8 cellular contexts compared by ENCODE assay signal in the genomic region with DNA sequence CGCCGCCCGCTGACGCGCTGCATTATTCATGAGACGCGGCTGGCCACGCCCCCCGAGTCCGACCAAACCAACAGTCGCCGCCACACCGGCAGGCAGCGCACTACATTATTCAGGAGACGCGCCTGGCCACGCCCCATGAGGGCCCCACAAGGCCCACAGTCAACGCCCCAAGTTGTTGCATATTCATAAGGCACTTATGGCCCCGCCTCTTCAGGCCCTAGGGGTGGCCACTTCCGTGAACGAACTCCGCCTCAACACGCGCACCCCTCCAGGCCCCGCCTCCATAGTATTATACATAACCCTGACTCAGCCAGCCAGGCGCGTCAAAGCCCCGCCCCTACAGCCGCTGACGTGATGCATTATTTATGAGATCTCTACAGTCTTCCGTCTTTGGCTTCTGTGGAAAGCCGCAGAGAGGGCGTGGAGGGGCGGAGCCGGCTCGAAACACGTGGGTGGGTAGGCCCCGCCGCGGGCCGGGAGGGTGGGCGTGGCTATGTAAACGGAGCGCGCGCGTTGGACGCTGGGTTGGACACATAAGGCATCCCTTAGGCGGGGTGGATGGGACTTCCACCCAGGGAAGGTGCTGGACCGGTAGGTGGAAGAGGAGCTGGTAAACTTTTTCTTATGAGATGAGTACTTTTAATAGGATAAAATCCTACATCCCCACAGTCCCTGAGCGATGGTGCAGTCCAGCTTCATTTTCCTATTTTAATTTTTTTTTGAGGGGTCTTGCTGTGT. TPM values are rescaled to one million over a fixed set of nuclear protein-coding genes. Genes with fewer than 3 reads are reported as not detected.
A peak's percentile ranks its signal among the peaks of the same experiment; 100 is the strongest.
DNase-seq lines count a peak whose midpoint lies in the region; ATAC-seq, FAIRE-seq and TF ChIP-seq lines count a peak whose summit lies in the region.

No MANE protein-coding gene starts in this region.

- H4K20me1 ChIP-seq in keratinocyte (ENCODE audit: control insufficient read depth, extremely low read depth, insufficient read depth, low read length) = peaks cover 2% of the 10 kb centered on the region

- no peaks in the 10 kb centered on the region for H3K27me3 ChIP-seq in keratinocyte (ENCODE audit: control insufficient read depth, extremely low read depth, insufficient read depth, low read length)

- peak; percentile 79 for ATAC-seq in GM19043 (IDR thresholded peaks at IDR 0.05; ENCODE audit: low read depth, unreplicated experiment)
- peak; percentile 85 for ATAC-seq in HG03354 (IDR thresholded peaks at IDR 0.05; ENCODE audit: poor library complexity, severe bottlenecking, unreplicated experiment)
- peak; percentile 87 to 92 for ATAC-seq in activated CD4-positive, CD25-positive, alpha-beta regulatory T cell treated with anti-CD3 and anti-CD28 coated beads, Interleukin-2, amount 50 U/mL, for 24 hours

- peak overlapping the region; percentile 96 for H3K9ac ChIP-seq in keratinocyte (ENCODE audit: control insufficient read depth, extremely low read depth, insufficient read depth, low read length)

- no peaks in the 10 kb centered on the region for H3K9me1 ChIP-seq in keratinocyte (ENCODE audit: control insufficient read depth, extremely low read depth, insufficient read depth, low read length)

- dilution Hi-C loops in keratinocyte (cut with MboI; ENCODE audit: extremely low pct_ligation_motif_present, low sequenced_read_pairs) = no loop called here

- H3K4me2 ChIP-seq in keratinocyte (ENCODE audit: control insufficient read depth, extremely low read depth, insufficient read depth, low read depth, low read length) = peak overlapping the region; percentile 66

- H2AFZ ChIP-seq in keratinocyte (ENCODE audit: control insufficient read depth, low read length) = peak overlapping the region; percentile 51

- H3K4me1 ChIP-seq in keratinocyte (ENCODE audit: control insufficient read depth, extremely low read depth, insufficient read depth, low read length) = peaks cover 30% of the 10 kb centered on the region

- H3K4me3 ChIP-seq in AG10803 (ENCODE audit: low read length) = peak overlapping the region; percentile 98
- H3K4me3 ChIP-seq in keratinocyte (ENCODE audit: control insufficient read depth in 2 of 3, extremely low read depth in 1 of 3, insufficient read depth in 2 of 3, low read depth in 1 of 3, low read length in 3 of 3) = peak overlapping the region in 2 of 3 experiments; percentile 86 to 100

- H3K27ac ChIP-seq in keratinocyte (ENCODE audit: control insufficient read depth, insufficient read depth, low read length) = peak overlapping the region; percentile 81

- peaks cover 44% of the 10 kb centered on the region for H3K79me2 ChIP-seq in keratinocyte (ENCODE audit: control insufficient read depth, insufficient read depth, low read length)

- FAIRE-seq in keratinocyte (lab: Jason Lieb, UNC) = peak; percentile 79

- DNase-seq in AG10803 (ENCODE audit: low read depth) (peak; percentile 100), NCI-H446 (lab: John Stamatoyannopoulos, UW) (peak; percentile 100), cerebellum (ENCODE audit: low spot score) (peak; percentile 99), keratinocyte (ENCODE audit: low read depth, low spot score) (peak; percentile 99)
- DNase-seq in stimulated activated CD4-positive, alpha-beta T cell treated with anti-CD3 and anti-CD28 coated beads, Interleukin-15, amount 100 ng/mL, for 1 hour (ENCODE audit: low read depth in 1 of 2, low spot score in 1 of 2) = peak; percentile 100

- no peaks in the 10 kb centered on the region for H3K9me3 ChIP-seq in keratinocyte (ENCODE audit: control insufficient read depth, low read depth, low read length)

- TF ChIP-seq CTCF in AG10803 (conservative IDR thresholded peaks at IDR 0.05; ENCODE audit: low read length) = peak; percentile 28
- peak in 1 of 3 experiments; percentile 20 for TF ChIP-seq CTCF in keratinocyte (optimal IDR thresholded peaks at IDR 0.05 in 1 of 3, IDR thresholded peaks at IDR 0.05 in 1 of 3, conservative IDR thresholded peaks at IDR 0.05 in 1 of 3; ENCODE audit: extremely low read depth in 1 of 3, insufficient read depth in 2 of 3, low read length in 3 of 3)

- peaks cover 0 to 3% of the 10 kb centered on the region in 2 experiments for H3K36me3 ChIP-seq in keratinocyte (ENCODE audit: control insufficient read depth in 2 of 2, extremely low read depth in 1 of 2, insufficient read depth in 2 of 2, low read length in 2 of 2)

RNA-seq across cellular contexts. Expression of a gene that starts 0.4 kb away (rescaled TPM):
- 7.2 TPM for total RNA-seq in cerebellum
- polyA plus RNA-seq in keratinocyte = 4.4 to 8.3 TPM (median 6.8 TPM) in 3 replicates
- polyA plus RNA-seq in keratinocyte (2011; ENCODE audit: low read depth) = 8.1 TPM
- polyA plus RNA-seq in keratinocyte (2011; cell fraction: cytosol; rRNA removed) = 2.9 and 7.0 TPM in 2 replicates
- 12.9 and 16.9 TPM in 2 replicates for polyA plus RNA-seq in keratinocyte (2011; cell fraction: nucleus; rRNA removed)
- polyA plus RNA-seq in keratinocyte (2012; ENCODE audit: low replicate concordance) = 10.4 and 11.5 TPM in 2 replicates
- 6.4 to 31.5 TPM (median 7.2 TPM) in 3 replicates for polyA minus RNA-seq in keratinocyte
- polyA minus RNA-seq in keratinocyte (2011; cell fraction: cytosol; rRNA and poly(A)+ RNA removed) = 16.9 TPM
- polyA minus RNA-seq in keratinocyte (2011; cell fraction: nucleus; rRNA and poly(A)+ RNA removed) = 18.4 and 19.1 TPM in 2 replicates

RNA-seq across cellular contexts. Expression of a gene that starts 21.1 kb away (rescaled TPM):
- 81.4 TPM for total RNA-seq in cerebellum
- polyA plus RNA-seq in keratinocyte = 115 to 222 TPM (median 150 TPM) in 3 replicates
- polyA plus RNA-seq in keratinocyte (2011; ENCODE audit: low read depth) = 127 TPM
- polyA plus RNA-seq in keratinocyte (2011; cell fraction: cytosol; rRNA removed) = 120 and 306 TPM in 2 replicates
- 105 and 149 TPM in 2 replicates for polyA plus RNA-seq in keratinocyte (2011; cell fraction: nucleus; rRNA removed)
- 186 and 236 TPM in 2 replicates for polyA plus RNA-seq in keratinocyte (2012; ENCODE audit: low replicate concordance)
- 83.9 to 177 TPM (median 171 TPM) in 3 replicates for polyA minus RNA-seq in keratinocyte
- polyA minus RNA-seq in keratinocyte (2011; cell fraction: cytosol; rRNA and poly(A)+ RNA removed) = 500 TPM
- polyA minus RNA-seq in keratinocyte (2011; cell fraction: nucleus; rRNA and poly(A)+ RNA removed) = 70.7 and 90.7 TPM in 2 replicates

RNA-seq across cellular contexts. Expression of a gene that starts 35.4 kb away (rescaled TPM):
- 23.6 TPM for total RNA-seq in cerebellum
- polyA plus RNA-seq in keratinocyte = 94.6 to 129 TPM (median 119 TPM) in 3 replicates
- 40.3 TPM for polyA plus RNA-seq in keratinocyte (2011; ENCODE audit: low read depth)
- 110 and 173 TPM in 2 replicates for polyA plus RNA-seq in keratinocyte (2011; cell fraction: cytosol; rRNA removed)
- 65.5 and 87.8 TPM in 2 replicates for polyA plus RNA-seq in keratinocyte (2011; cell fraction: nucleus; rRNA removed)
- polyA plus RNA-seq in keratinocyte (2012; ENCODE audit: low replicate concordance) = 62.9 and 123 TPM in 2 replicates
- 99.7 to 166 TPM (median 102 TPM) in 3 replicates for polyA minus RNA-seq in keratinocyte
- 137 TPM for polyA minus RNA-seq in keratinocyte (2011; cell fraction: cytosol; rRNA and poly(A)+ RNA removed)
- polyA minus RNA-seq in keratinocyte (2011; cell fraction: nucleus; rRNA and poly(A)+ RNA removed) = 18.9 and 20.4 TPM in 2 replicates

RNA-seq across cellular contexts. Expression of a gene that starts 49.4 kb away (rescaled TPM):
- total RNA-seq in cerebellum = 435 TPM
- 1,376 to 2,465 TPM (median 1,831 TPM) in 3 replicates for polyA plus RNA-seq in keratinocyte
- 216 TPM for polyA plus RNA-seq in keratinocyte (2011; ENCODE audit: low read depth)
- polyA plus RNA-seq in keratinocyte (2011; cell fraction: cytosol; rRNA removed) = 2,363 and 2,845 TPM in 2 replicates
- 509 and 673 TPM in 2 replicates for polyA plus RNA-seq in keratinocyte (2011; cell fraction: nucleus; rRNA removed)
- 2,069 and 2,114 TPM in 2 replicates for polyA plus RNA-seq in keratinocyte (2012; ENCODE audit: low replicate concordance)
- polyA minus RNA-seq in keratinocyte = 1,899 to 3,393 TPM (median 2,443 TPM) in 3 replicates
- 1,175 TPM for polyA minus RNA-seq in keratinocyte (2011; cell fraction: cytosol; rRNA and poly(A)+ RNA removed)
- polyA minus RNA-seq in keratinocyte (2011; cell fraction: nucleus; rRNA and poly(A)+ RNA removed) = 197 and 227 TPM in 2 replicates

Comparison
In these comparisons a context has a peak if more than half of its experiments do, and no peak if none do; other contexts are left out.
1. Peak in every context shown above with its lines: DNase-seq, ATAC-seq, H3K4me3 ChIP-seq and H3K27ac ChIP-seq.